In the genomic region with DNA sequence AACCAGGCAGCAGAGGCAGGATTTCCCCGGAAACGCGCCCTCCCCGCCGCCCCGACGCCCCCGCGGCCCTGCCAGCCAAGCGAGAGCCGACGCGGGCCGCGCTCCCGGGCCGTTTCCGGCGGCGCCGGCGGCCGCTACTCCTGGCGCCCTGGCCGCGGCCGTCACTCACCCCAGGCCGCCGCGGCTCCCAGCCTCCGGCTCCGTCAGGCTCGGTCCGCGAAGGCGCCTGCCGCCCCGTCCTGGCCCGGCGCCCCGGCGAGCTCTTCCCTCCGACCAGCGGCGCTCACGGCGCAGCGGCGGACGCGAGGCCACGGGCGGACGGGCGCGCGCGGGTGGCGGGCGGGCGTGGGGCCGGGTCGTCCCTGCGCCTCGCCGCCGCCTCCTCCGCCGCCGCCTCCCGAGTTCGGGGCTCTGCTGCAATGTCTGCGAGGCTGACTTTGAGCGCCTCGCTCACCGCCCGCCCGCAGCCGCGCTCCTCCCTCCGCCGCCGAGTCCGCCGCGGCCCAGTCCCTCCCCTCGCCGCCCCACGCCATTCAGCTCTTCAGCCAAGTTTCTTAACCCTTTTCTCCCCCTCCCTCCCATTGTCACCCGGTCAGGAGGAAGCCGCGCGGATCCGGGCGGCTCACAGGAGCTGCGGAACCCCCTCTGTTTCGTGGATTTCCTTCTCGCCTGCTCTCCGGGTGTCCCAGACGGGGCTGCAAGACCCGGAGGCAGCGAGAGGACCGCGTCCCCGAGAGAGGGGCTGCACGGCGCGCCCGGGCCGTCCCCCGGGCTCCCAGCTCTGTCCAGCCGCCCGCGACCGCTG, we compare ENCODE assay signal across 8 cellular contexts. TPM values are rescaled to one million over a fixed set of nuclear protein-coding genes. Genes with fewer than 3 reads are reported as not detected.
DNase-seq lines count a peak whose midpoint lies in the region; ATAC-seq and TF ChIP-seq lines count a peak whose summit lies in the region.

A gene with protein sequence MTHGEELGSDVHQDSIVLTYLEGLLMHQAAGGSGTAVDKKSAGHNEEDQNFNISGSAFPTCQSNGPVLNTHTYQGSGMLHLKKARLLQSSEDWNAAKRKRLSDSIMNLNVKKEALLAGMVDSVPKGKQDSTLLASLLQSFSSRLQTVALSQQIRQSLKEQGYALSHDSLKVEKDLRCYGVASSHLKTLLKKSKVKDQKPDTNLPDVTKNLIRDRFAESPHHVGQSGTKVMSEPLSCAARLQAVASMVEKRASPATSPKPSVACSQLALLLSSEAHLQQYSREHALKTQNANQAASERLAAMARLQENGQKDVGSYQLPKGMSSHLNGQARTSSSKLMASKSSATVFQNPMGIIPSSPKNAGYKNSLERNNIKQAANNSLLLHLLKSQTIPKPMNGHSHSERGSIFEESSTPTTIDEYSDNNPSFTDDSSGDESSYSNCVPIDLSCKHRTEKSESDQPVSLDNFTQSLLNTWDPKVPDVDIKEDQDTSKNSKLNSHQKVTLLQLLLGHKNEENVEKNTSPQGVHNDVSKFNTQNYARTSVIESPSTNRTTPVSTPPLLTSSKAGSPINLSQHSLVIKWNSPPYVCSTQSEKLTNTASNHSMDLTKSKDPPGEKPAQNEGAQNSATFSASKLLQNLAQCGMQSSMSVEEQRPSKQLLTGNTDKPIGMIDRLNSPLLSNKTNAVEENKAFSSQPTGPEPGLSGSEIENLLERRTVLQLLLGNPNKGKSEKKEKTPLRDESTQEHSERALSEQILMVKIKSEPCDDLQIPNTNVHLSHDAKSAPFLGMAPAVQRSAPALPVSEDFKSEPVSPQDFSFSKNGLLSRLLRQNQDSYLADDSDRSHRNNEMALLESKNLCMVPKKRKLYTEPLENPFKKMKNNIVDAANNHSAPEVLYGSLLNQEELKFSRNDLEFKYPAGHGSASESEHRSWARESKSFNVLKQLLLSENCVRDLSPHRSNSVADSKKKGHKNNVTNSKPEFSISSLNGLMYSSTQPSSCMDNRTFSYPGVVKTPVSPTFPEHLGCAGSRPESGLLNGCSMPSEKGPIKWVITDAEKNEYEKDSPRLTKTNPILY (N-terminal part only) (minus strand): TSS at position 425 of the 805 bp plus-strand sequence. CDS start 96,808 bp downstream, outside the sequence.

- WGBS in smooth muscle cell (ENCODE audit: low lambda C conversion rate): under 1% methylated on average over 35 of the region's 115 CpGs

- peaks cover 42% of the 10 kb centered on the region for H4K20me1 ChIP-seq in smooth muscle cell (ENCODE audit: low read depth)

- no peaks in the 10 kb centered on the region for H3K27me3 ChIP-seq in smooth muscle cell (ENCODE audit: low read depth)

- H3K27ac ChIP-seq in smooth muscle cell (ENCODE audit: low read depth): peak within 1 kb of the TSS; percentile 83

- H3K36me3 Mint-ChIP-seq in activated B cell treated with CpG ODN at 0.5 μM for 24 hours (ENCODE audit: low read depth) (peaks cover 11% of the 10 kb centered on the region), immature natural killer cell (no peaks in the 10 kb centered on the region)

- in situ Hi-C loops in GM13976 (cut with MboI; ENCODE audit: low sequenced_read_pairs, unreplicated experiment): no loop called here

- H3K27ac Mint-ChIP-seq in activated B cell treated with CpG ODN at 0.5 μM for 24 hours (peak within 1 kb of the TSS; percentile 96), immature natural killer cell (peak within 1 kb of the TSS; percentile 87 to 98 (median 96))

- no peaks in the 10 kb centered on the region for H3K9me3 ChIP-seq in smooth muscle cell (replicated peaks; ENCODE audit: low read depth)

- peak within 1 kb of the TSS; percentile 94 for H3K4me2 ChIP-seq in smooth muscle cell

- intact Hi-C loops in activated B cell treated with CpG ODN at 0.5 μM for 24 hours (cut with micrococcal nuclease): loop anchor here (1.0 to 5.0 kb wide), 12 partner anchors 37 to 681 kb away; a partner anchor contains a TSS

- TF ChIP-seq CTCF in GM13976 (IDR thresholded peaks at IDR 0.05; ENCODE audit: borderline replicate concordance, control extremely low read depth, extremely low read depth, insufficient read depth, missing control alignments): no peak
- no peak for TF ChIP-seq CTCF in activated B cell treated with CpG ODN at 0.5 μM for 24 hours (IDR thresholded peaks at IDR 0.05)
- no peak for TF ChIP-seq CTCF in cardiac fibroblast (IDR thresholded peaks at IDR 0.05; ENCODE audit: low read depth, low read length)
- TF ChIP-seq CTCF in smooth muscle cell (IDR thresholded peaks at IDR 0.05; ENCODE audit: borderline replicate concordance, insufficient read depth, poor library complexity, severe bottlenecking): no peak

- CTCF ChIA-PET in activated B cell treated with CpG ODN at 0.5 μM for 24 hours (lab: Charles Lee): no interaction called here

- peaks cover 29% of the 10 kb centered on the region for H3K4me1 ChIP-seq in smooth muscle cell (ENCODE audit: low read depth)

- H3K36me3 ChIP-seq in smooth muscle cell (ENCODE audit: low read depth): no peaks in the 10 kb centered on the region

- POLR2A ChIA-PET in activated B cell treated with CpG ODN at 0.5 μM for 24 hours (lab: Charles Lee): interaction anchor here (0.6 to 2.2 kb wide), 18 partner anchors 8 to 682 kb away, joined by 3 to 12 read pairs (median 4); a partner anchor contains a TSS

- H3K79me2 ChIP-seq in smooth muscle cell (ENCODE audit: low read depth): peaks cover 45% of the 10 kb centered on the region

- H3F3A ChIP-seq in smooth muscle cell (ENCODE audit: low read depth): peaks cover 5% of the 10 kb centered on the region

- H3K9me3 Mint-ChIP-seq in activated B cell treated with CpG ODN at 0.5 μM for 24 hours (no peaks in the 10 kb centered on the region), immature natural killer cell (peaks cover 0 to 1% (median 0%) of the 10 kb centered on the region in 6 donors)

- H2AFZ ChIP-seq in smooth muscle cell (ENCODE audit: low read depth): peak within 1 kb of the TSS; percentile 89

- H3K9ac ChIP-seq in smooth muscle cell (ENCODE audit: low read depth): peak within 1 kb of the TSS; percentile 87

- peak; percentile 87 for DNase-seq in GM13976 (ENCODE audit: low spot score)
- peak; percentile 50 for DNase-seq in NCI-H2029 treated with DMSO at 0.1 percent for 48 hours (lab: John Stamatoyannopoulos, UW)
- DNase-seq in activated B cell treated with CpG ODN at 0.5 μM for 24 hours: peak; percentile 84
- peak; percentile 94 to 97 for DNase-seq in cardiac fibroblast (ENCODE audit: low read depth in 2 of 2)
- peak; percentile 87 to 89 (median 88) for DNase-seq in immature natural killer cell
- DNase-seq in smooth muscle cell (lab: John Stamatoyannopoulos, UW; ENCODE audit: unreplicated experiment): peak; percentile 65
- DNase-seq in SHP77 treated with DMSO at 0.1 percent for 48 hours (lab: John Stamatoyannopoulos, UW): no peak

- H3K4me3 Mint-ChIP-seq in activated B cell treated with CpG ODN at 0.5 μM for 24 hours: peak within 1 kb of the TSS; percentile 98
- peak within 1 kb of the TSS; percentile 93 to 98 (median 93) for H3K4me3 Mint-ChIP-seq in immature natural killer cell

- H3K27me3 Mint-ChIP-seq in activated B cell treated with CpG ODN at 0.5 μM for 24 hours: no peaks in the 10 kb centered on the region
- peaks cover 8 to 13% (median 11%) of the 10 kb centered on the region in 3 donors for H3K27me3 Mint-ChIP-seq in immature natural killer cell (ENCODE audit: low read depth in 3 of 3)

- peaks cover 48% of the 10 kb centered on the region for H3K4me1 Mint-ChIP-seq in activated B cell treated with CpG ODN at 0.5 μM for 24 hours
- H3K4me1 Mint-ChIP-seq in immature natural killer cell: peaks cover 44 to 57% of the 10 kb centered on the region in 2 donors

- peak within 1 kb of the TSS; percentile 71 to 79 for H3K4me3 ChIP-seq in cardiac fibroblast (replicated peaks in 1 of 2; ENCODE audit: low read depth in 2 of 2, low read length in 2 of 2)
- peak within 1 kb of the TSS; percentile 89 for H3K4me3 ChIP-seq in smooth muscle cell

- peak; percentile 81 for ATAC-seq in HG02763 (IDR thresholded peaks at IDR 0.05; ENCODE audit: unreplicated experiment)
- ATAC-seq in activated B cell treated with CpG ODN at 0.5 μM for 24 hours (ENCODE audit: low read depth): peak; percentile 84

RNA-seq across cellular contexts. Expression of the gene that starts here (rescaled TPM):
- total RNA-seq in activated B cell treated with CpG ODN at 0.5 μM for 24 hours: 24.6 and 26.6 TPM in 2 replicates
- polyA plus RNA-seq in immature natural killer cell: 10 to 100 TPM; 21.5 to 25.1 (median 24.4) TPM
- 26.0 and 27.9 TPM in 2 replicates for total RNA-seq in smooth muscle cell
- polyA plus RNA-seq in smooth muscle cell: 5.1 and 11.0 TPM in 2 replicates
